Comparison of ENCODE assay signal across 32 cellular contexts in the genomic region with DNA sequence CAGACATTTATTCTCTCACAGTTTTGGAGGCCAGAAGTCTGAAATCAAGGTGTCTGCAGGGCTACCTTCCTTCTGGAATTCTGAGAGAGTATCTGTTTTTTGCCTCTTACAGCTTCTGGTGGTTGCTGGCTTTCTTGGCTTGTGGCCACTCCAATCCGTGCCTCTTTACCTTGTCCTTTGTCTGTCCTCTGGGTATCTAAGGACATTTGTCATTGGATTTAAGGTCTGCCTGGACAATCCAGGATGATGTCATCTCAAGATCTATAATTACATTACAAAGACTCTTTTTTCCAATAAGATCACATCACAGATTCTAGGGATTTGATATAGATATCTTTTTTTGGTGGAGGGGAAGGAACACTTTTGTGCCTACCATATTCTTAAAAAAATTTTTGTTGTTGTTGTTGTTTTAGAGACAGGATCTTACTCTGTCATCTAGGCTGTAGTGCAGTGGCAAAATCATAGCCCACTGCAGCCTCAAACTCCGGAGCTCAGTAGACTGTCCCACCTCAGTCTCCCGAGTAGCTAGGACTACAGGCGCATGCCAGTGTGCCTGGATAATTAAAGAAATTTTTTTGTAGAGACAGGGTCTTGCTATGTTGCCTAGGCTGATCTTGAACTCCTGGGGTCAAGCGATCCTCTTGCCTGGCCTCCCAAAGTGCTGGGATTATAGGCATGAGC.
"Had no signal": no experiment of that assay in that cellular context is flagged by ENCODE, and none has a peak within 500 bp of the region (broad histone marks: within the 10 kb centered on the region; RNA-seq: fewer than 3 reads in every experiment).

No MANE protein-coding gene starts in this region.

- H3K9ac ChIP-seq: SK-N-SH had no signal

- ATAC-seq: activated CD4-positive, alpha-beta T cell treated with anti-CD3 and anti-CD28 coated beads for 36 hours; activated CD4-positive, CD25-positive, alpha-beta regulatory T cell treated with anti-CD3 and anti-CD28 coated beads, Interleukin-2, amount 50 U/mL, for 24 hours; activated CD8-positive, alpha-beta T cell treated with anti-CD3 and anti-CD28 coated beads, Interleukin-2, amount 10 ng/mL, durations not matched to agents 7 days and 5 days; activated naive CD4-positive, alpha-beta T cell treated with anti-CD3 and anti-CD28 coated beads, Interleukin-2, amount 50 U/mL, for 72 hours; Panc1 had no signal

- H3K27ac Mint-ChIP-seq: activated CD4-positive, alpha-beta T cell treated with anti-CD3 and anti-CD28 coated beads for 36 hours; activated CD4-positive, alpha-beta T cell treated with anti-CD3 and anti-CD28 coated beads, Interleukin-2, amount 10 ng/mL, durations not matched to agents 7 days and 5 days; activated CD8-positive, alpha-beta T cell treated with anti-CD3 and anti-CD28 coated beads, Interleukin-2, amount 10 ng/mL, durations not matched to agents 7 days and 5 days; activated T-cell treated with anti-CD3 and anti-CD28 coated beads, Interleukin-2, amount 50 U/mL, for 24 hours; T-helper 1 cell treated with Interleukin-12 subunit alpha and Interleukin-12 subunit beta and Interleukin-4 antibody, amounts not matched to agents 30 μg/mL and 1 μg/mL, for 36 hours; T-helper 2 cell treated with Interferon-gamma antibody and Interleukin-4, amounts not matched to agents 5 μg/mL and 100 μg/mL, for 36 hours had no signal

- H3K4me2 ChIP-seq: SK-N-SH had no signal

- H3K27ac ChIP-seq: cardiac muscle cell, SJSA1 had no signal

- H3K4me1 ChIP-seq: SJSA1 had no signal

- H3K4me3 ChIP-seq: cardiac muscle cell, MG63, SJSA1 had no signal

- H3K27me3 Mint-ChIP-seq: activated CD4-positive, alpha-beta T cell treated with anti-CD3 and anti-CD28 coated beads for 36 hours; activated CD4-positive, alpha-beta T cell treated with anti-CD3 and anti-CD28 coated beads, Interleukin-2, amount 10 ng/mL, durations not matched to agents 7 days and 5 days; activated T-cell treated with anti-CD3 and anti-CD28 coated beads, Interleukin-2, amount 50 U/mL, for 24 hours; central memory CD8-positive, alpha-beta T cell had no signal

- H3K4me3 Mint-ChIP-seq: activated CD4-positive, alpha-beta T cell treated with anti-CD3 and anti-CD28 coated beads for 36 hours; activated CD4-positive, alpha-beta T cell treated with anti-CD3 and anti-CD28 coated beads, Interleukin-2, amount 10 ng/mL, durations not matched to agents 7 days and 5 days; activated CD8-positive, alpha-beta T cell treated with anti-CD3 and anti-CD28 coated beads, Interleukin-2, amount 10 ng/mL, durations not matched to agents 7 days and 5 days; activated naive CD4-positive, alpha-beta T cell treated with anti-CD3 and anti-CD28 coated beads for 36 hours; activated T-cell treated with anti-CD3 and anti-CD28 coated beads, Interleukin-2, amount 50 U/mL, for 24 hours; central memory CD8-positive, alpha-beta T cell; T-helper 1 cell treated with Interleukin-12 subunit alpha and Interleukin-12 subunit beta and Interleukin-4 antibody, amounts not matched to agents 30 μg/mL and 1 μg/mL, for 36 hours; T-helper 2 cell treated with Interferon-gamma antibody and Interleukin-4, amounts not matched to agents 5 μg/mL and 100 μg/mL, for 36 hours had no signal

- H3K27me3 ChIP-seq: cardiac muscle cell, MG63, SJSA1 had no signal

- H3K36me3 ChIP-seq: cardiac muscle cell, MG63, SJSA1 had no signal

- DNase-seq: activated CD4-positive, alpha-beta T cell treated with anti-CD3 and anti-CD28 coated beads for 36 hours; activated CD4-positive, alpha-beta T cell treated with anti-CD3 and anti-CD28 coated beads, Interleukin-2, amount 10 ng/mL, durations not matched to agents 7 days and 5 days; activated CD4-positive, alpha-beta T cell treated with anti-CD3 and anti-CD28 coated beads, Interleukin-2, amount 50 U/mL, for 48 hours; activated CD8-positive, alpha-beta T cell treated with anti-CD3 and anti-CD28 coated beads, Interleukin-2, amount 10 ng/mL, durations not matched to agents 7 days and 5 days; activated gamma-delta T cell treated with Interleukin-2 at 50 U/mL for 16 hours; activated naive CD4-positive, alpha-beta T cell treated with anti-CD3 and anti-CD28 coated beads for 36 hours; activated T-cell treated with anti-CD3 and anti-CD28 coated beads, Interleukin-2, amount 50 U/mL, for 24 hours; amniotic stem cell; aorta; Kasumi-1; KBM-7; MG63; MV-4-11; NCI-H1092; NCI-H1436 treated with DMSO at 0.1 percent for 48 hours; NCI-H187; NCI-H2029 treated with DMSO at 0.1 percent for 48 hours; NCI-H2107; NCI-H2171; NCI-H510A; NCI-H526; NCI-H774; SHP77 treated with DMSO at 0.1 percent for 48 hours; SK-N-SH had no signal
